14 cellular contexts compared by ENCODE assay signal in genomic region chr11:85742873-85743275, GRCh38. TPM values are rescaled to one million over a fixed set of nuclear protein-coding genes. Genes with fewer than 3 reads are reported as not detected.
DNase-seq lines count a peak whose midpoint lies in the region; ATAC-seq and TF ChIP-seq lines count a peak whose summit lies in the region.
"Had no signal": no experiment of that assay in that cellular context is flagged by ENCODE, and none has a peak within 500 bp of the region (broad histone marks: within the 10 kb centered on the region; RNA-seq: fewer than 3 reads in every experiment).

No MANE protein-coding gene starts in this region.

- no peaks in the 10 kb centered on the region for H3K79me2 ChIP-seq in GM23248 (ENCODE audit: insufficient read depth)
- no peaks in the 10 kb centered on the region for H3K79me2 ChIP-seq in Karpas-422 (ENCODE audit: low read length)

- H3K27ac ChIP-seq in breast epithelium: peak overlapping the region; percentile 61 to 65
- H3K27ac ChIP-seq in lower lobe of right lung: peak overlapping the region; percentile 3
- peak overlapping the region; percentile 4 for H3K27ac ChIP-seq in upper lobe of right lung
- no peak overlapping the region for H3K27ac ChIP-seq in GM23248
- no peak overlapping the region for H3K27ac ChIP-seq in Karpas-422 (ENCODE audit: low read length)
- H3K27ac ChIP-seq: coronary artery, SJCRH30 had no signal

- no peaks in the 10 kb centered on the region for H4K20me1 ChIP-seq in GM23248 (ENCODE audit: insufficient read depth)
- no peaks in the 10 kb centered on the region for H4K20me1 ChIP-seq in Karpas-422 (ENCODE audit: insufficient read depth, low read depth, low read length)

- intact Hi-C loops in breast epithelium (cut with DNase I; ENCODE audit: low total_unique reads): no loop called here
- intact Hi-C loops in lower lobe of right lung (cut with DNase I): no loop called here
- intact Hi-C loops in upper lobe of right lung (cut with DNase I): no loop called here

- TF ChIP-seq POLR2A in breast epithelium (IDR thresholded peaks at IDR 0.05): no peak

- H2AFZ ChIP-seq in GM23248: no peak overlapping the region
- H2AFZ ChIP-seq in Karpas-422 (ENCODE audit: low read length): no peak overlapping the region

- in situ Hi-C loops in GM23248 (cut with MboI): loop anchor here (10.0 kb wide), 1 partner anchor 62 kb away; no protein-coding TSS in a partner anchor

- no peak for TF ChIP-seq CTCF in breast epithelium (IDR thresholded peaks at IDR 0.05)
- no peak for TF ChIP-seq CTCF in lower lobe of right lung (IDR thresholded peaks at IDR 0.05)
- TF ChIP-seq CTCF in upper lobe of right lung (IDR thresholded peaks at IDR 0.05): no peak

- no peaks in the 10 kb centered on the region for H3K27me3 Mint-ChIP-seq in activated naive CD4-positive, alpha-beta T cell treated with anti-CD3 and anti-CD28 coated beads, Interleukin-2, amount 50 U/mL, for 24 hours

- H3K9me2 ChIP-seq in GM23248 (ENCODE audit: insufficient read depth): no peaks in the 10 kb centered on the region
- no peaks in the 10 kb centered on the region for H3K9me2 ChIP-seq in Karpas-422 (replicated peaks; ENCODE audit: insufficient read depth, low read length)

- H3K9me3 Mint-ChIP-seq in activated naive CD4-positive, alpha-beta T cell treated with anti-CD3 and anti-CD28 coated beads, Interleukin-2, amount 50 U/mL, for 24 hours: no peaks in the 10 kb centered on the region
- H3K9me3 Mint-ChIP-seq: memory B cell had no signal

- H3K9ac ChIP-seq in GM23248 (no peak overlapping the region), Karpas-422 (ENCODE audit: low read length) (no peak overlapping the region)

- H3K36me3 ChIP-seq in breast epithelium: no peaks in the 10 kb centered on the region
- no peaks in the 10 kb centered on the region for H3K36me3 ChIP-seq in lower lobe of right lung
- no peaks in the 10 kb centered on the region for H3K36me3 ChIP-seq in upper lobe of right lung
- no peaks in the 10 kb centered on the region for H3K36me3 ChIP-seq in GM23248 (ENCODE audit: low read depth)
- H3K36me3 ChIP-seq in Karpas-422 (ENCODE audit: insufficient read depth, low read length): no peaks in the 10 kb centered on the region

- no peaks in the 10 kb centered on the region for H3K27me3 ChIP-seq in breast epithelium
- H3K27me3 ChIP-seq in lower lobe of right lung (ENCODE audit: low read depth): no peaks in the 10 kb centered on the region
- H3K27me3 ChIP-seq in upper lobe of right lung: no peaks in the 10 kb centered on the region
- no peaks in the 10 kb centered on the region for H3K27me3 ChIP-seq in GM23248 (replicated peaks; ENCODE audit: insufficient read depth)
- no peaks in the 10 kb centered on the region for H3K27me3 ChIP-seq in Karpas-422 (ENCODE audit: low read length)
- H3K27me3 ChIP-seq: SJCRH30 had no signal

- peak overlapping the region; percentile 3 for H3K27ac Mint-ChIP-seq in activated naive CD4-positive, alpha-beta T cell treated with anti-CD3 and anti-CD28 coated beads, Interleukin-2, amount 50 U/mL, for 24 hours
- H3K27ac Mint-ChIP-seq: memory B cell had no signal

- H3K36me3 Mint-ChIP-seq in activated naive CD4-positive, alpha-beta T cell treated with anti-CD3 and anti-CD28 coated beads, Interleukin-2, amount 50 U/mL, for 24 hours: peaks cover 9% of the 10 kb centered on the region
- H3K36me3 Mint-ChIP-seq: memory B cell had no signal

- ATAC-seq in lower lobe of right lung (peak; percentile 65 to 82), upper lobe of right lung (peak; percentile 74), HG02642 (IDR thresholded peaks at IDR 0.05; ENCODE audit: poor library complexity, unreplicated experiment) (no peak)

- no peak overlapping the region for H3K4me3 ChIP-seq in breast epithelium
- H3K4me3 ChIP-seq in lower lobe of right lung: no peak overlapping the region
- H3K4me3 ChIP-seq in upper lobe of right lung: no peak overlapping the region
- no peak overlapping the region for H3K4me3 ChIP-seq in GM23248
- no peak overlapping the region for H3K4me3 ChIP-seq in Karpas-422 (ENCODE audit: low read length)
- H3K4me3 ChIP-seq: coronary artery, SJCRH30 had no signal

- no peaks in the 10 kb centered on the region for H3F3A ChIP-seq in GM23248 (ENCODE audit: insufficient read depth)

- WGBS in GM23248 (ENCODE audit: low coverage in 1 of 2, low lambda C conversion rate in 2 of 2, missing lambda C conversion rate in 2 of 2), 2 experiments: 12 to 15% methylated on average over 1 of the region's 1 CpG

- H3K4me1 Mint-ChIP-seq in activated naive CD4-positive, alpha-beta T cell treated with anti-CD3 and anti-CD28 coated beads, Interleukin-2, amount 50 U/mL, for 24 hours: peaks cover 69% of the 10 kb centered on the region

- no peak overlapping the region for H3K4me2 ChIP-seq in GM23248 (ENCODE audit: unreplicated experiment)
- no peak overlapping the region for H3K4me2 ChIP-seq in Karpas-422 (ENCODE audit: low read depth, low read length, poor library complexity, severe bottlenecking)

- no peak overlapping the region for H3K4me3 Mint-ChIP-seq in activated naive CD4-positive, alpha-beta T cell treated with anti-CD3 and anti-CD28 coated beads, Interleukin-2, amount 50 U/mL, for 24 hours
- H3K4me3 Mint-ChIP-seq: memory B cell had no signal

- H3K4me1 ChIP-seq in breast epithelium: no peaks in the 10 kb centered on the region
- H3K4me1 ChIP-seq in lower lobe of right lung: peaks cover 30% of the 10 kb centered on the region
- H3K4me1 ChIP-seq in upper lobe of right lung: peaks cover 26% of the 10 kb centered on the region
- peaks cover 9% of the 10 kb centered on the region; the same call in 1 of the 2 replicates for H3K4me1 ChIP-seq in GM23248 (ENCODE audit: insufficient read depth)
- H3K4me1 ChIP-seq in Karpas-422 (ENCODE audit: low read length): no peaks in the 10 kb centered on the region

- DNase-seq in activated naive CD4-positive, alpha-beta T cell treated with Interleukin-2 at 50 U/mL for 16 hours: no peak
- DNase-seq in breast epithelium (ENCODE audit: low spot score in 2 of 2): peak in 1 of 2 donors; percentile 49
- no peak for DNase-seq in lower lobe of right lung
- no peak for DNase-seq in upper lobe of right lung
- no peak for DNase-seq in GM23248
- DNase-seq in Karpas-422: no peak
- DNase-seq: ACHN, NCI-H2081, SJCRH30 had no signal

- H3K9me3 ChIP-seq in breast epithelium (no peaks in the 10 kb centered on the region), lower lobe of right lung (no peaks in the 10 kb centered on the region), upper lobe of right lung (no peaks in the 10 kb centered on the region), GM23248 (ENCODE audit: low read depth) (no peaks in the 10 kb centered on the region), Karpas-422 (ENCODE audit: low read length) (no peaks in the 10 kb centered on the region)
- H3K9me3 ChIP-seq: SJCRH30 had no signal

RNA-seq across cellular contexts. Expression of gene CCDC89, which starts 56.9 kb away (rescaled TPM):
- total RNA-seq in breast epithelium: 1 to 10 TPM; 1.6 to 2.6 (median 2.6) TPM
- 1.6 TPM for total RNA-seq in lower lobe of right lung
- total RNA-seq in upper lobe of right lung: 1.2 TPM
- total RNA-seq in GM23248 (2014; rRNA removed; shearing (Covaris generic)): 2.8 and 4.4 TPM in 2 replicates
- 3.7 and 4.6 TPM in 2 replicates for polyA plus RNA-seq in GM23248 (2016; fragmentation: Nextera tagmentation; extraction: Ambion mirVana)
- total RNA-seq in Karpas-422 (2014; rRNA removed; shearing (Covaris generic); ENCODE audit: low replicate concordance): 0.37 and 0.40 TPM in 2 replicates
- total RNA-seq: H4 had no signal

Comparison
In these comparisons a context has a peak if more than half of its experiments do, and no peak if none do; other contexts are left out.
1. H3K27ac ChIP-seq: peak in breast epithelium (2 of 2), lower lobe of right lung (single experiment) and upper lobe of right lung (single experiment); none in GM23248 (single experiment) and Karpas-422 (single experiment).